In the genomic region with DNA sequence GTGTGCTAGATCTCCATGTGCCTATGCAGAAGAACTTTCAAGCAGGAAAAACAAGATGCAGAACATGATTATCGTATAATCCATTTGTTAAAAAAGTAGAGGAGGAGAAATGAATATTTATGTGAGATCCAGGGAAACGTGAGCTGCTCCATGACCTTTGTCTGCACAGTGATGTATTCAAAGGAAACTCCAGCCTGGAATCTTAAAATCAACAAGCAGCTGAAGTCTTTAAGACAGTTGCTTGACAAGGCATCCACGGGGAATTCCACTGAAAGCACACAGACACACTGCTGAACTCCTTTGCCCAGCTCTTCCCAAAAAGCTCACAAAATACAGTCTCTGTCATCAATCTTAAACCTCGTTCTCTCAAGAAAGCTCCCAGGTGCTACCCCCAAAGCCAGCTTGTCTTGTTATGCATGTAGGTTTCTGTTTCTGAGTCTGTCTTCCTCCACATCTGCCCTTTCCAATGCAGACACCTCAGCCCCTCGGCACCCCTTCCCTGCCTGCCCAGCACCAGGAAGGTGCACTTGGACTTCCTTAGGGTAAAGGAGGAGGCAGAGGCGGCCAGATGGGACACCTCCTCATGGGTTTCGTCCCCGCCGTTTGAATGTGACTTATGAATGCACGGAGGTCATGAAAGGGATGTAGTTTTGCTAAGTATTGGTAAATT, we compare ENCODE assay signal across 15 cellular contexts. TPM values are rescaled to one million over a fixed set of nuclear protein-coding genes. Genes with fewer than 3 reads are reported as not detected.
DNase-seq lines count a peak whose midpoint lies in the region; ATAC-seq and TF ChIP-seq lines count a peak whose summit lies in the region.
"Had no signal": no experiment of that assay in that cellular context is flagged by ENCODE, and none has a peak within 500 bp of the region (broad histone marks: within the 10 kb centered on the region; RNA-seq: fewer than 3 reads in every experiment).

No MANE protein-coding gene starts in this region.

- peaks cover 5% of the 10 kb centered on the region for H3K9me3 Mint-ChIP-seq in WTC11
- peaks cover 3% of the 10 kb centered on the region for H3K9me3 Mint-ChIP-seq in stimulated activated memory B cell treated with anti-CD40 and anti-IgM and Interleukin-4, amounts not matched to agents 10 μg/mL and 1 μg/mL and 100 μg/mL, for 72 hours
- H3K9me3 Mint-ChIP-seq: central memory CD8-positive, alpha-beta T cell had no signal

- H3K4me3 Mint-ChIP-seq in WTC11 = no peak overlapping the region
- peak overlapping the region; percentile 80 for H3K4me3 Mint-ChIP-seq in stimulated activated memory B cell treated with anti-CD40 and anti-IgM and Interleukin-4, amounts not matched to agents 10 μg/mL and 1 μg/mL and 100 μg/mL, for 72 hours
- H3K4me3 Mint-ChIP-seq: central memory CD8-positive, alpha-beta T cell had no signal

- peak overlapping the region; percentile 55 for H3K27ac Mint-ChIP-seq in WTC11
- peak overlapping the region; percentile 77 for H3K27ac Mint-ChIP-seq in stimulated activated memory B cell treated with anti-CD40 and anti-IgM and Interleukin-4, amounts not matched to agents 10 μg/mL and 1 μg/mL and 100 μg/mL, for 72 hours

- H3K27me3 Mint-ChIP-seq in WTC11 (ENCODE audit: low read depth) = no peaks in the 10 kb centered on the region
- H3K27me3 Mint-ChIP-seq in stimulated activated memory B cell treated with anti-CD40 and anti-IgM and Interleukin-4, amounts not matched to agents 10 μg/mL and 1 μg/mL and 100 μg/mL, for 72 hours = no peaks in the 10 kb centered on the region

- DNase-seq in WTC11 (ENCODE audit: low spot score) = peak; percentile 36
- no peak for DNase-seq in GM20000 (ENCODE audit: low spot score)
- no peak for DNase-seq in DMS114 treated with DMSO at 0.1 percent for 48 hours (lab: John Stamatoyannopoulos, UW; ENCODE audit: unreplicated experiment)
- DNase-seq in left lobe of liver (ENCODE audit: low spot score) = no peak
- DNase-seq: C1 segment of cervical spinal cord; NCI-H1694 treated with DMSO at 0.1 percent for 48 hours; NCI-H446 treated with DMSO at 0.1 percent for 48 hours; stimulated activated CD4-positive, alpha-beta T cell treated with anti-CD3 and anti-CD28 coated beads, Interleukin-4, amount 100 ng/mL, for 1 hour; stimulated activated CD8-positive, alpha-beta memory T cell treated with anti-CD3 and anti-CD28 coated beads, Interleukin-4, amount 100 ng/mL, for 48 hours; T-helper 1 cell had no signal

- TF ChIP-seq CTCF in WTC11 (IDR thresholded peaks at IDR 0.05) (no peak), GM20000 (IDR thresholded peaks at IDR 0.05; ENCODE audit: extremely low read depth, missing control alignments) (no peak)

- POLR2A ChIA-PET in WTC11 (lab: Charles Lee) = interaction anchor here (0.6 kb wide), 1 partner anchor 566 kb away, joined by 6 read pairs; no protein-coding TSS in a partner anchor

- no peaks in the 10 kb centered on the region for H3K36me3 Mint-ChIP-seq in WTC11
- H3K36me3 Mint-ChIP-seq in stimulated activated memory B cell treated with anti-CD40 and anti-IgM and Interleukin-4, amounts not matched to agents 10 μg/mL and 1 μg/mL and 100 μg/mL, for 72 hours = peaks cover 29% of the 10 kb centered on the region

- CTCF ChIA-PET in WTC11 (lab: Charles Lee) = interaction anchor here (1.2 to 1.8 kb wide), 2 partner anchors 30 to 61 kb away, joined by 9 to 14 read pairs; a partner anchor contains a TSS

- ATAC-seq in GM18867 (IDR thresholded peaks at IDR 0.05; ENCODE audit: unreplicated experiment) (peak; percentile 50), HG02571 (IDR thresholded peaks at IDR 0.05; ENCODE audit: unreplicated experiment) (peak; percentile 68), WTC11 (peak; percentile 72), left lobe of liver (no peak)
- ATAC-seq in stimulated activated memory B cell treated with anti-CD40 and anti-IgM and Interleukin-4, amounts not matched to agents 10 μg/mL and 1 μg/mL and 100 μg/mL, for 72 hours = peak; percentile 64
- ATAC-seq: Right ventricle myocardium inferior had no signal

- peaks cover 14% of the 10 kb centered on the region for H3K4me1 Mint-ChIP-seq in WTC11
- peaks cover 58% of the 10 kb centered on the region for H3K4me1 Mint-ChIP-seq in stimulated activated memory B cell treated with anti-CD40 and anti-IgM and Interleukin-4, amounts not matched to agents 10 μg/mL and 1 μg/mL and 100 μg/mL, for 72 hours
- H3K4me1 Mint-ChIP-seq: central memory CD8-positive, alpha-beta T cell had no signal

TF ChIP-seq in WTC11, 78 proteins besides CTCF, POLR2A, EP300 and RAD21 (continues in another document):
- TF ChIP-seq KAT7 (CRISPR knock-in tag; IDR thresholded peaks at IDR 0.05; ENCODE audit: borderline replicate concordance) (no peak), FOXP1 (CRISPR knock-in tag; IDR thresholded peaks at IDR 0.05; ENCODE audit: borderline replicate concordance) (no peak), ELF4 (CRISPR knock-in tag; IDR thresholded peaks at IDR 0.05; ENCODE audit: low read depth) (no peak), MXD4 (CRISPR knock-in tag; IDR thresholded peaks at IDR 0.05; ENCODE audit: borderline replicate concordance) (no peak), TCF7 (CRISPR knock-in tag; IDR thresholded peaks at IDR 0.05; ENCODE audit: low read depth) (no peak), ZNF263 (CRISPR knock-in tag; IDR thresholded peaks at IDR 0.05; ENCODE audit: low read depth) (no peak), JAZF1 (CRISPR knock-in tag; IDR thresholded peaks at IDR 0.05) (no peak), RELA (CRISPR knock-in tag; IDR thresholded peaks at IDR 0.05; ENCODE audit: borderline replicate concordance) (no peak)
- TF ChIP-seq, protein P1, sequence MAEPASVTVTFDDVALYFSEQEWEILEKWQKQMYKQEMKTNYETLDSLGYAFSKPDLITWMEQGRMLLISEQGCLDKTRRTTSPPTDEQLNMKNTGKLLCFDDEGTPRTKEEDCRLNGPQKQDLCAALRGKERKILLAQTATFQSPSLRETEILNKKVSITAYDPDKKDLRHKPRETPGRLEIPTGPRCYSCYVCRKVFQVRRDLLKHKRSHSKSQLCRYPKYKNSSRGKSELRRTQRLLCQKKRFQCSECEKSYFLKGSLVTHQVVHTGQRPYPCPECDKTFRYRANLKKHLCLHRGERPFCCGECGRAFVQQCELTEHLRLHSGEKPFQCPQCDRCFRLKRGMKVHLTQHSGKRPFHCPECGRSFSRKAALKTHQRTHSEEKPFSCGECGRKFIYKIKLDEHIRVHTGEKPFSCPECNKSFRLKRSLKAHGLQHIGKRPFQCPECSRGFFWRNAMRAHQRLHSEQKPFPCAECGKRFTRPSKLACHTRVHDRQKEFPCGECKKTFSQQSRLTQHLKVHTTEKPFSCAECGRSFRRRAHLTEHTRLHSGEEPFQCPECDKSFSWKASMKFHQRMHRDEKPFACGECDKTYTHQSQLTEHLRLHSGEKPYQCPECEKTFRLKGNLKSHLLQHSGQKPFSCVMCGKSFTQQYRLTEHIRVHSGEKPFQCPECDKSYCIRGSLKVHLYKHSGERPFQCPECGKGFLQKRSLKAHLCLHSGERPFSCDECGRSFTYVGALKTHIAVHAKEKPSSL (CRISPR knock-in tag; conservative IDR thresholded peaks at IDR 0.05) = no peak
- TF ChIP-seq, protein P2, sequence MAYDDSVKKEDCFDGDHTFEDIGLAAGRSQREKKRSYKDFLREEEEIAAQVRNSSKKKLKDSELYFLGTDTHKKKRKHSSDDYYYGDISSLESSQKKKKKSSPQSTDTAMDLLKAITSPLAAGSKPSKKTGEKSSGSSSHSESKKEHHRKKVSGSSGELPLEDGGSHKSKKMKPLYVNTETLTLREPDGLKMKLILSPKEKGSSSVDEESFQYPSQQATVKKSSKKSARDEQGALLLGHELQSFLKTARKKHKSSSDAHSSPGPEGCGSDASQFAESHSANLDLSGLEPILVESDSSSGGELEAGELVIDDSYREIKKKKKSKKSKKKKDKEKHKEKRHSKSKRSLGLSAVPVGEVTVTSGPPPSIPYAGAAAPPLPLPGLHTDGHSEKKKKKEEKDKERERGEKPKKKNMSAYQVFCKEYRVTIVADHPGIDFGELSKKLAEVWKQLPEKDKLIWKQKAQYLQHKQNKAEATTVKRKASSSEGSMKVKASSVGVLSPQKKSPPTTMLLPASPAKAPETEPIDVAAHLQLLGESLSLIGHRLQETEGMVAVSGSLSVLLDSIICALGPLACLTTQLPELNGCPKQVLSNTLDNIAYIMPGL (CRISPR knock-in tag; IDR thresholded peaks at IDR 0.05) = no peak
- TF ChIP-seq, protein P3, sequence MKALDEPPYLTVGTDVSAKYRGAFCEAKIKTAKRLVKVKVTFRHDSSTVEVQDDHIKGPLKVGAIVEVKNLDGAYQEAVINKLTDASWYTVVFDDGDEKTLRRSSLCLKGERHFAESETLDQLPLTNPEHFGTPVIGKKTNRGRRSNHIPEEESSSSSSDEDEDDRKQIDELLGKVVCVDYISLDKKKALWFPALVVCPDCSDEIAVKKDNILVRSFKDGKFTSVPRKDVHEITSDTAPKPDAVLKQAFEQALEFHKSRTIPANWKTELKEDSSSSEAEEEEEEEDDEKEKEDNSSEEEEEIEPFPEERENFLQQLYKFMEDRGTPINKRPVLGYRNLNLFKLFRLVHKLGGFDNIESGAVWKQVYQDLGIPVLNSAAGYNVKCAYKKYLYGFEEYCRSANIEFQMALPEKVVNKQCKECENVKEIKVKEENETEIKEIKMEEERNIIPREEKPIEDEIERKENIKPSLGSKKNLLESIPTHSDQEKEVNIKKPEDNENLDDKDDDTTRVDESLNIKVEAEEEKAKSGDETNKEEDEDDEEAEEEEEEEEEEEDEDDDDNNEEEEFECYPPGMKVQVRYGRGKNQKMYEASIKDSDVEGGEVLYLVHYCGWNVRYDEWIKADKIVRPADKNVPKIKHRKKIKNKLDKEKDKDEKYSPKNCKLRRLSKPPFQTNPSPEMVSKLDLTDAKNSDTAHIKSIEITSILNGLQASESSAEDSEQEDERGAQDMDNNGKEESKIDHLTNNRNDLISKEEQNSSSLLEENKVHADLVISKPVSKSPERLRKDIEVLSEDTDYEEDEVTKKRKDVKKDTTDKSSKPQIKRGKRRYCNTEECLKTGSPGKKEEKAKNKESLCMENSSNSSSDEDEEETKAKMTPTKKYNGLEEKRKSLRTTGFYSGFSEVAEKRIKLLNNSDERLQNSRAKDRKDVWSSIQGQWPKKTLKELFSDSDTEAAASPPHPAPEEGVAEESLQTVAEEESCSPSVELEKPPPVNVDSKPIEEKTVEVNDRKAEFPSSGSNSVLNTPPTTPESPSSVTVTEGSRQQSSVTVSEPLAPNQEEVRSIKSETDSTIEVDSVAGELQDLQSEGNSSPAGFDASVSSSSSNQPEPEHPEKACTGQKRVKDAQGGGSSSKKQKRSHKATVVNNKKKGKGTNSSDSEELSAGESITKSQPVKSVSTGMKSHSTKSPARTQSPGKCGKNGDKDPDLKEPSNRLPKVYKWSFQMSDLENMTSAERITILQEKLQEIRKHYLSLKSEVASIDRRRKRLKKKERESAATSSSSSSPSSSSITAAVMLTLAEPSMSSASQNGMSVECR (CRISPR knock-in tag; IDR thresholded peaks at IDR 0.05; ENCODE audit: borderline replicate concordance) = no peak
- TF ChIP-seq, protein P4, sequence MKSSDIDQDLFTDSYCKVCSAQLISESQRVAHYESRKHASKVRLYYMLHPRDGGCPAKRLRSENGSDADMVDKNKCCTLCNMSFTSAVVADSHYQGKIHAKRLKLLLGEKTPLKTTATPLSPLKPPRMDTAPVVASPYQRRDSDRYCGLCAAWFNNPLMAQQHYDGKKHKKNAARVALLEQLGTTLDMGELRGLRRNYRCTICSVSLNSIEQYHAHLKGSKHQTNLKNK (CRISPR knock-in tag; IDR thresholded peaks at IDR 0.05) = no peak

RNA-seq across cellular contexts. Expression of a gene that starts 28.7 kb away (rescaled TPM):
- total RNA-seq in WTC11 (2021) (5.9 to 7.6 TPM (median 6.3 TPM) in 3 replicates), left lobe of liver (2.3 TPM)
